In the genomic region with DNA sequence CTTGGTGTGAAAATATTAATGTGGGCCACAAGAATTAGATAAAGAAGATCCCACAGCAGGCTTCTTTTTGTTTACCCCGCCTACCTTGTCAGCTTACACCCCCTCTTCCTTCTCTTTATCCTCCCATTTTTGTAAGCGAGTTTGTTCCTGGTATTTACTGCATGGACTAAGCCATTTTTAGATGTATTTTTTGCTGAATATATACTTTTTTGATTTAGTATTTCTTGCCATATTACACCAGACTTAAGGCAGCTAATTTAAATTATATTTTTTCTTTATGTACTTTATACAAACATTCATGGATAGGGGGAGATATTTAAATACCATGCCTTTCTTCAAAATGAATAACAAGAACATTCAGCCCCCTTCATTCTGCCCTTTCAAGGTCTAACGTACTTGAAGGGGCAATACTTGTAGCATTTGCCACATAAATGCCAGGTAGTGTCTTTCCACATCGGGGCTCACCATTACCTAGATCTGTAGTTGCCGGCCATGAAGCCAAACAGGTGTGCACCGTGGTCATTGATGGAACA, we compare ENCODE assay signal across 8 cellular contexts.
DNase-seq lines count a peak whose midpoint lies in the region; ATAC-seq, FAIRE-seq and TF ChIP-seq lines count a peak whose summit lies in the region.

No MANE protein-coding gene starts in this region.

- in situ Hi-C loops in GM12878 (cut with MboI), result no loop called here

- intact Hi-C loops in left ventricle myocardium inferior (cut with micrococcal nuclease), result no loop called here
- intact Hi-C loops in Right ventricle myocardium superior (cut with DNase I), result loop anchor here (10.0 kb wide), 2 partner anchors 91 to 201 kb away; no protein-coding TSS in a partner anchor
- intact Hi-C loops in GM12878 (cut with micrococcal nuclease; ENCODE audit: unreplicated experiment), result no loop called here
- intact Hi-C loops in vagina (cut with DNase I), result loop anchor here (10.0 kb wide), 1 partner anchor 151 kb away; no protein-coding TSS in a partner anchor

- peak overlapping the region; percentile 40 for H3K4me2 ChIP-seq in GM12878 (ENCODE audit: control insufficient read depth, insufficient read depth)

- DNase-seq in left ventricle myocardium inferior, result no peak
- no peak for DNase-seq in Right ventricle myocardium superior
- DNase-seq in GM12878 (ENCODE audit: low read depth, low spot score), result no peak
- no peak for DNase-seq in memory B cell (ENCODE audit: low spot score in 2 of 2)
- DNase-seq in vagina (ENCODE audit: extremely low spot score in 2 of 2), result no peak
- DNase-seq in amygdala (lab: John Stamatoyannopoulos, UW), result no peak
- no peak for DNase-seq in RCC 7860 (ENCODE audit: low spot score)
- no peak for DNase-seq in activated CD4-positive, CD25-positive, alpha-beta regulatory T cell (lab: John Stamatoyannopoulos, UW)

- CTCF ChIA-PET in GM12878 (lab: Yijun Ruan, JAX), result no interaction called here

- no peaks in the 10 kb centered on the region for H3K79me2 ChIP-seq in GM12878 (ENCODE audit: control insufficient read depth, insufficient read depth, low read length)

- no peaks in the 10 kb centered on the region for H3K9me3 Mint-ChIP-seq in memory B cell

- no peak for TF ChIP-seq EP300 in GM12878 (IDR thresholded peaks at IDR 0.05; ENCODE audit: borderline replicate concordance in 1 of 2, control insufficient read depth in 1 of 2, low read depth in 2 of 2, low read length in 2 of 2)

- H3K4me1 ChIP-seq in left ventricle myocardium inferior (peaks cover 73% of the 10 kb centered on the region), GM12878 (ENCODE audit: control insufficient read depth, insufficient read depth, low read length) (no peaks in the 10 kb centered on the region), vagina (peaks cover 27% of the 10 kb centered on the region)

- SMC1A ChIA-PET in GM12878 (lab: Charles Lee; ENCODE audit: uncharacterized antibody, unreplicated experiment), result no interaction called here

- no peaks in the 10 kb centered on the region for H3K27me3 ChIP-seq in left ventricle myocardium inferior (ENCODE audit: low read depth)
- H3K27me3 ChIP-seq in GM12878 (replicated peaks in 1 of 2; ENCODE audit: control insufficient read depth in 2 of 2, insufficient read depth in 2 of 2, low read length in 1 of 2), result peaks cover 2 to 3% of the 10 kb centered on the region in 2 experiments; a peak in 2 of 4 replicates
- H3K27me3 ChIP-seq in vagina, result no peaks in the 10 kb centered on the region

- WGBS in GM12878 (ENCODE audit: insufficient coverage, insufficient replicate concordance, low lambda C conversion rate, missing lambda C conversion rate), result 13% methylated on average over 6 of the region's 6 CpGs

- ATAC-seq in Right ventricle myocardium superior (ENCODE audit: poor library complexity) (no peak), GM12878 (no peak; the same call in 2 of the 3 replicates), memory B cell (ENCODE audit: low read depth) (no peak)

- H3K27me3 Mint-ChIP-seq in memory B cell, result no peaks in the 10 kb centered on the region

- no peak for TF ChIP-seq RAD21 in GM12878 (IDR thresholded peaks at IDR 0.05; ENCODE audit: insufficient read depth, low read depth, low read length)

- peak overlapping the region; percentile 96 for H3K4me3 Mint-ChIP-seq in memory B cell

- H3K36me3 ChIP-seq in left ventricle myocardium inferior, result no peaks in the 10 kb centered on the region
- H3K36me3 ChIP-seq in GM12878 (ENCODE audit: control insufficient read depth in 2 of 2, insufficient read depth in 2 of 2, low read length in 1 of 2), result no peaks in the 10 kb centered on the region
- H3K36me3 ChIP-seq in vagina, result no peaks in the 10 kb centered on the region

- H4K20me1 ChIP-seq in GM12878 (ENCODE audit: control insufficient read depth, insufficient read depth), result no peaks in the 10 kb centered on the region

- FAIRE-seq in GM12878 (lab: Jason Lieb, UNC) (no peak), RCC 7860 (lab: Jason Lieb, UNC) (no peak)

- H3K9ac ChIP-seq in GM12878 (ENCODE audit: control insufficient read depth, insufficient read depth, low read length), result no peak overlapping the region

- H3K27ac ChIP-seq in left ventricle myocardium inferior (replicated peaks) (peak overlapping the region; percentile 95), GM12878 (ENCODE audit: control insufficient read depth, insufficient read depth) (no peak overlapping the region), vagina (peak overlapping the region; percentile 89)

- H3K9me3 ChIP-seq in left ventricle myocardium inferior (replicated peaks), result no peaks in the 10 kb centered on the region
- no peaks in the 10 kb centered on the region for H3K9me3 ChIP-seq in GM12878 (replicated peaks; ENCODE audit: control insufficient read depth, insufficient read depth, low read length)
- no peaks in the 10 kb centered on the region for H3K9me3 ChIP-seq in vagina

- POLR2A ChIA-PET in GM12878 (lab: Charles Lee), result no interaction called here

- BruUV-seq in GM12878 (replicated peaks; lab: Mats Ljungman, UMichigan), result no TSS peak

- peak overlapping the region; percentile 30 for H2AFZ ChIP-seq in GM12878 (ENCODE audit: control insufficient read depth, low read depth, low read length)

- H3K4me1 Mint-ChIP-seq in memory B cell, result peaks cover 15% of the 10 kb centered on the region

- peak overlapping the region; percentile 96 for H3K27ac Mint-ChIP-seq in memory B cell

- RAD21 ChIA-PET in GM12878 (lab: Charles Lee; ENCODE audit: unreplicated experiment), result no interaction called here

- no peaks in the 10 kb centered on the region for H3K36me3 Mint-ChIP-seq in memory B cell

- H3K4me3 ChIP-seq in left ventricle myocardium inferior, result peak overlapping the region; percentile 77
- H3K4me3 ChIP-seq in GM12878, result no peak overlapping the region
- peak overlapping the region; percentile 49 to 67 for H3K4me3 ChIP-seq in vagina

- no peak for TF ChIP-seq POLR2A in GM12878 (IDR thresholded peaks at IDR 0.05; ENCODE audit: low read depth, low read length)
- TF ChIP-seq POLR2A in vagina (IDR thresholded peaks at IDR 0.05), result no peak

- no peak for TF ChIP-seq CTCF in left ventricle myocardium inferior (IDR thresholded peaks at IDR 0.05; ENCODE audit: borderline replicate concordance)
- TF ChIP-seq CTCF in GM12878 (IDR thresholded peaks at IDR 0.05 in 2 of 3, conservative IDR thresholded peaks at IDR 0.05 in 1 of 3; ENCODE audit: control insufficient read depth in 2 of 3, extremely low read depth in 1 of 3, insufficient read depth in 1 of 3, low read depth in 3 of 3, low read length in 3 of 3), result no peak
- no peak for TF ChIP-seq CTCF in vagina (IDR thresholded peaks at IDR 0.05)

TF ChIP-seq in GM12878, 131 proteins besides CTCF, POLR2A, EP300 and RAD21 (continues in another document):
- TF ChIP-seq YBX1 (IDR thresholded peaks at IDR 0.05), result no peak
- no peak for TF ChIP-seq GATAD2B (conservative IDR thresholded peaks at IDR 0.05; ENCODE audit: low read depth)
- TF ChIP-seq, protein P1, sequence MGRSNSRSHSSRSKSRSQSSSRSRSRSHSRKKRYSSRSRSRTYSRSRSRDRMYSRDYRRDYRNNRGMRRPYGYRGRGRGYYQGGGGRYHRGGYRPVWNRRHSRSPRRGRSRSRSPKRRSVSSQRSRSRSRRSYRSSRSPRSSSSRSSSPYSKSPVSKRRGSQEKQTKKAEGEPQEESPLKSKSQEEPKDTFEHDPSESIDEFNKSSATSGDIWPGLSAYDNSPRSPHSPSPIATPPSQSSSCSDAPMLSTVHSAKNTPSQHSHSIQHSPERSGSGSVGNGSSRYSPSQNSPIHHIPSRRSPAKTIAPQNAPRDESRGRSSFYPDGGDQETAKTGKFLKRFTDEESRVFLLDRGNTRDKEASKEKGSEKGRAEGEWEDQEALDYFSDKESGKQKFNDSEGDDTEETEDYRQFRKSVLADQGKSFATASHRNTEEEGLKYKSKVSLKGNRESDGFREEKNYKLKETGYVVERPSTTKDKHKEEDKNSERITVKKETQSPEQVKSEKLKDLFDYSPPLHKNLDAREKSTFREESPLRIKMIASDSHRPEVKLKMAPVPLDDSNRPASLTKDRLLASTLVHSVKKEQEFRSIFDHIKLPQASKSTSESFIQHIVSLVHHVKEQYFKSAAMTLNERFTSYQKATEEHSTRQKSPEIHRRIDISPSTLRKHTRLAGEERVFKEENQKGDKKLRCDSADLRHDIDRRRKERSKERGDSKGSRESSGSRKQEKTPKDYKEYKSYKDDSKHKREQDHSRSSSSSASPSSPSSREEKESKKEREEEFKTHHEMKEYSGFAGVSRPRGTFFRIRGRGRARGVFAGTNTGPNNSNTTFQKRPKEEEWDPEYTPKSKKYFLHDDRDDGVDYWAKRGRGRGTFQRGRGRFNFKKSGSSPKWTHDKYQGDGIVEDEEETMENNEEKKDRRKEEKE (IDR thresholded peaks at IDR 0.05), result no peak
- TF ChIP-seq, protein P2, sequence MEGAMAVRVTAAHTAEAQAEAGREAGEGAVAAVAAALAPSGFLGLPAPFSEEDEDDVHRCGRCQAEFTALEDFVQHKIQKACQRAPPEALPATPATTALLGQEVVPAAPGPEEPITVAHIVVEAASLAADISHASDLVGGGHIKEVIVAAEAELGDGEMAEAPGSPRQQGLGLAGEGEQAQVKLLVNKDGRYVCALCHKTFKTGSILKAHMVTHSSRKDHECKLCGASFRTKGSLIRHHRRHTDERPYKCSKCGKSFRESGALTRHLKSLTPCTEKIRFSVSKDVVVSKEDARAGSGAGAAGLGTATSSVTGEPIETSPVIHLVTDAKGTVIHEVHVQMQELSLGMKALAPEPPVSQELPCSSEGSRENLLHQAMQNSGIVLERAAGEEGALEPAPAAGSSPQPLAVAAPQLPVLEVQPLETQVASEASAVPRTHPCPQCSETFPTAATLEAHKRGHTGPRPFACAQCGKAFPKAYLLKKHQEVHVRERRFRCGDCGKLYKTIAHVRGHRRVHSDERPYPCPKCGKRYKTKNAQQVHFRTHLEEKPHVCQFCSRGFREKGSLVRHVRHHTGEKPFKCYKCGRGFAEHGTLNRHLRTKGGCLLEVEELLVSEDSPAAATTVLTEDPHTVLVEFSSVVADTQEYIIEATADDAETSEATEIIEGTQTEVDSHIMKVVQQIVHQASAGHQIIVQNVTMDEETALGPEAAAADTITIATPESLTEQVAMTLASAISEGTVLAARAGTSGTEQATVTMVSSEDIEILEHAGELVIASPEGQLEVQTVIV (IDR thresholded peaks at IDR 0.05; ENCODE audit: borderline replicate concordance, partially characterized antibody), result no peak
- no peak for TF ChIP-seq CHD4 (IDR thresholded peaks at IDR 0.05)

Comparison
In these comparisons a context has a peak if more than half of its experiments do, and no peak if none do; other contexts are left out.
1. intact Hi-C loops: an anchor here in Right ventricle myocardium superior (10.0 kb wide) and vagina (10.0 kb wide); none called in left ventricle myocardium inferior and GM12878.